ENCODE assay signal across 20 cellular contexts in the genomic region with DNA sequence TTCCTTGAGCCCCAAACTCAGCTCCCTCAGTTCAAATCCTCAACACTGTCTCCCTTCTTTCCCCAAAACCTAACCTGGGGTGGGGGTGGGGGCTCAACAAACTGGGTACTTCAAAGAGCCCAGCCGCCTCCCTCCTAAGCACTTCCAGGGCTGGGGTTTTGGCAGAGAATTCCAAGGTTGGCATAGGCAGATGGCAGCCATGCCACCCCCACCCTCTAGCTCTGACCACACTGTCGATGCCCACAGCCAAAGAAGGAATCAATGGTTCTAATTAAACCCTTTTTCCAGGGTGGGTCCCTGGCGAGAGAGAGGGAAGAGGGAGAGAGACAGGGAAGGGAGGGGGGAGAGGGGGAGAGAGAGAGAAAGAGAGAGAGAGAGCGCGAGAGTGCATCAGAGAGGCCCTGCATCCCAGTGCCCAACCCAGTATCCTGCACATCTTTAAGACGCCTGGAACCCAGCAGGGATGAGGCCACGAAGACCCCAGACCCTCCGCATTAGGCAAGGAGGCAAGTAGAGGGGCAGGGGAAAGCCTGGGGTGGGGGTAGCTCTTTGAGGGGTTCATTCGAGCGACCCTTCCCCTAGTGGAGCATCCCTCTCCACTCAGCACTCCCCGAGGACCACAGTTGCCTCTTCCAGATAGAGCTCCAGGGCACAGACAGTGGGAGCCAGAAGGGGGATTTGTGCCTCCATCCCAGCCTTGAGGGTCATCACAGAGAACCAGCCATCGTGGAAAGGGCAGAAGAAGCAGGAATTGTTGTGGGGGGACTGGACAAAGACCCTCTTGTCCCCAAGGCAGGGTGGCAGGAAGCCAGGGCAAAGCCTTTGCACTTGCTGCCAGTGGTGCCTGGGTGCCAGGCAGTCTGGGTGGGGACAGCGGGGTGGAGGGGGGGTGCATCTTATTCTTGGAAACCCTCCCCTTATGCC. TPM values are rescaled to one million over a fixed set of nuclear protein-coding genes. Genes with fewer than 3 reads are reported as not detected.
DNase-seq lines count a peak whose midpoint lies in the region; ATAC-seq and TF ChIP-seq lines count a peak whose summit lies in the region.
"Had no signal": no experiment of that assay in that cellular context is flagged by ENCODE, and none has a peak within 500 bp of the region (broad histone marks: within the 10 kb centered on the region; RNA-seq: fewer than 3 reads in every experiment).

No MANE protein-coding gene starts in this region.

- no peak overlapping the region for H3K14ac ChIP-seq in neuronal stem cell (ENCODE audit: low read length)

- H2BK5ac ChIP-seq in neuronal stem cell (ENCODE audit: low read length): peak overlapping the region; percentile 88

- no peak overlapping the region for H4K8ac ChIP-seq in neuronal stem cell (ENCODE audit: low read depth, low read length)

- H3K36me3 ChIP-seq in NT2/D1 (ENCODE audit: insufficient read depth, insufficient read length, low read length): no peaks in the 10 kb centered on the region
- no peaks in the 10 kb centered on the region for H3K36me3 ChIP-seq in neuronal stem cell (replicated peaks in 1 of 2; ENCODE audit: control insufficient read depth in 2 of 2, insufficient read depth in 2 of 2, low read length in 2 of 2)
- no peaks in the 10 kb centered on the region for H3K36me3 ChIP-seq in prostate gland
- H3K36me3 ChIP-seq: esophagus muscularis mucosa, suprapubic skin had no signal

- peak overlapping the region; percentile 25 for H2BK15ac ChIP-seq in neuronal stem cell (ENCODE audit: low read length)

- no peaks in the 10 kb centered on the region for H3K36me3 Mint-ChIP-seq in CD4-positive, alpha-beta T cell (ENCODE audit: low read depth)
- no peaks in the 10 kb centered on the region for H3K36me3 Mint-ChIP-seq in glutamatergic neuron (ENCODE audit: unreplicated experiment)
- H3K36me3 Mint-ChIP-seq in nephron progenitor cell (ENCODE audit: low read depth): no peaks in the 10 kb centered on the region
- H3K36me3 Mint-ChIP-seq: activated naive CD8-positive, alpha-beta T cell had no signal

- no peak for ATAC-seq in CD4-positive, alpha-beta T cell (ENCODE audit: poor library complexity)
- no peak for ATAC-seq in HG03196 (IDR thresholded peaks at IDR 0.05; ENCODE audit: unreplicated experiment)
- ATAC-seq in GM18909 (IDR thresholded peaks at IDR 0.05; ENCODE audit: poor library complexity, unreplicated experiment): no peak
- ATAC-seq: activated CD8-positive, alpha-beta T cell treated with anti-CD3 and anti-CD28 coated beads for 36 hours had no signal

- WGBS in neuronal stem cell (ENCODE audit: extremely low coverage in 2 of 2, insufficient read length in 2 of 2, insufficient replicate concordance in 1 of 2), 2 donors: no CpG with 5 or more reads among the region's 13 CpGs
- 65% methylated on average over 13 of the region's 13 CpGs for WGBS in prostate gland

- H3K9ac ChIP-seq in NT2/D1 (ENCODE audit: insufficient read length, low read depth): peak overlapping the region; percentile 38
- H3K9ac ChIP-seq in neuronal stem cell (ENCODE audit: low read depth, low read length, poor library complexity): peak overlapping the region; percentile 7
- H3K9ac ChIP-seq: KMS-11 had no signal

- H3K27ac Mint-ChIP-seq in CD4-positive, alpha-beta T cell: no peak overlapping the region
- H3K27ac Mint-ChIP-seq in glutamatergic neuron (ENCODE audit: unreplicated experiment) (no peak overlapping the region), nephron progenitor cell (no peak overlapping the region)
- H3K27ac Mint-ChIP-seq: activated CD8-positive, alpha-beta T cell treated with anti-CD3 and anti-CD28 coated beads for 36 hours; activated naive CD8-positive, alpha-beta T cell had no signal

- peaks cover 9% of the 10 kb centered on the region for H3K79me1 ChIP-seq in neuronal stem cell (ENCODE audit: low read depth, low read length)

- H2BK120ac ChIP-seq in neuronal stem cell (ENCODE audit: low read depth, low read length): peak overlapping the region; percentile 39

- H3K4me1 Mint-ChIP-seq in CD4-positive, alpha-beta T cell (ENCODE audit: low read depth): peaks cover 28% of the 10 kb centered on the region
- H3K4me1 Mint-ChIP-seq in glutamatergic neuron (ENCODE audit: low read depth, unreplicated experiment): peaks cover 22% of the 10 kb centered on the region
- H3K4me1 Mint-ChIP-seq in nephron progenitor cell: peaks cover 65% of the 10 kb centered on the region

- H3K4me2 ChIP-seq in neuronal stem cell (ENCODE audit: insufficient read depth, low read length, poor library complexity, severe bottlenecking): no peak overlapping the region
- H3K4me2 ChIP-seq: KMS-11 had no signal

- H3K27ac ChIP-seq in CD4-positive, alpha-beta T cell (ENCODE audit: low read depth, low read length): no peak overlapping the region
- H3K27ac ChIP-seq in neuronal stem cell (replicated peaks; ENCODE audit: low read length) (peak overlapping the region; percentile 92), prostate gland (no peak overlapping the region)
- H3K27ac ChIP-seq: esophagus muscularis mucosa, KMS-11, suprapubic skin had no signal

- intact Hi-C loops in CD4-positive, alpha-beta T cell (cut with DNase I, micrococcal nuclease): no loop called here
- intact Hi-C loops in prostate gland (cut with DNase I): no loop called here

- H4K91ac ChIP-seq in neuronal stem cell (ENCODE audit: low read depth, low read length, poor library complexity): no peak overlapping the region

- H2AK5ac ChIP-seq in neuronal stem cell (ENCODE audit: low read depth, low read length): peak overlapping the region; percentile 59

- peak overlapping the region; percentile 53 for H3K23ac ChIP-seq in neuronal stem cell (ENCODE audit: low read depth, low read length, poor library complexity)

- no peaks in the 10 kb centered on the region for H3K9me3 Mint-ChIP-seq in CD4-positive, alpha-beta T cell
- peaks cover 4% of the 10 kb centered on the region for H3K9me3 Mint-ChIP-seq in glutamatergic neuron (ENCODE audit: unreplicated experiment)
- no peaks in the 10 kb centered on the region for H3K9me3 Mint-ChIP-seq in nephron progenitor cell
- H3K9me3 Mint-ChIP-seq: activated CD8-positive, alpha-beta T cell treated with anti-CD3 and anti-CD28 coated beads for 36 hours had no signal

- TF ChIP-seq CTCF in CD4-positive, alpha-beta T cell (IDR thresholded peaks at IDR 0.05): no peak
- TF ChIP-seq CTCF in glutamatergic neuron (IDR thresholded peaks at IDR 0.05; ENCODE audit: partially characterized antibody, unreplicated experiment) (no peak), nephron progenitor cell (IDR thresholded peaks at IDR 0.05) (no peak), prostate gland (IDR thresholded peaks at IDR 0.05) (no peak)

- H2AFZ ChIP-seq in neuronal stem cell (ENCODE audit: low read length): no peak overlapping the region

- H3K4me3 ChIP-seq in NT2/D1 (ENCODE audit: insufficient read length, low read depth): no peak overlapping the region
- H3K4me3 ChIP-seq in neuronal stem cell (ENCODE audit: low read length in 2 of 2): no peak overlapping the region
- no peak overlapping the region for H3K4me3 ChIP-seq in prostate gland
- H3K4me3 ChIP-seq: esophagus muscularis mucosa, suprapubic skin had no signal

- no peak overlapping the region for H2BK12ac ChIP-seq in neuronal stem cell (ENCODE audit: low read length)

- H3K4me1 ChIP-seq in NT2/D1 (ENCODE audit: insufficient read depth, insufficient read length): peaks cover 54% of the 10 kb centered on the region
- H3K4me1 ChIP-seq in neuronal stem cell (ENCODE audit: control insufficient read depth in 2 of 2, insufficient read depth in 1 of 2, low read depth in 1 of 2, low read length in 2 of 2): peaks cover 30 to 42% of the 10 kb centered on the region in 2 donors
- H3K4me1 ChIP-seq in prostate gland (replicated peaks): peaks cover 5% of the 10 kb centered on the region

- peak overlapping the region; percentile 40 for H3K4me3 Mint-ChIP-seq in CD4-positive, alpha-beta T cell
- H3K4me3 Mint-ChIP-seq in glutamatergic neuron (ENCODE audit: unreplicated experiment) (peak overlapping the region; percentile 80), nephron progenitor cell (no peak overlapping the region)

- no peak for TF ChIP-seq POLR2A in prostate gland (IDR thresholded peaks at IDR 0.05)

- peaks cover 76% of the 10 kb centered on the region for H3K27me3 ChIP-seq in CD4-positive, alpha-beta T cell (ENCODE audit: control insufficient read depth, insufficient read depth, low read length)
- H3K27me3 ChIP-seq in NT2/D1 (ENCODE audit: insufficient read depth, insufficient read length): peaks cover 19% of the 10 kb centered on the region
- H3K27me3 ChIP-seq in neuronal stem cell (ENCODE audit: control insufficient read depth in 3 of 3, insufficient read depth in 3 of 3, low read depth in 1 of 3, low read length in 3 of 3): peaks cover 0 to 16% (median 13%) of the 10 kb centered on the region in 3 experiments
- no peaks in the 10 kb centered on the region for H3K27me3 ChIP-seq in prostate gland (replicated peaks; ENCODE audit: insufficient read depth)

- H3K9me3 ChIP-seq in CD4-positive, alpha-beta T cell (ENCODE audit: control insufficient read depth, low read length): no peaks in the 10 kb centered on the region
- no peaks in the 10 kb centered on the region for H3K9me3 ChIP-seq in NT2/D1 (ENCODE audit: insufficient read depth, low read length)
- no peaks in the 10 kb centered on the region for H3K9me3 ChIP-seq in neuronal stem cell (replicated peaks in 1 of 2; ENCODE audit: control insufficient read depth in 2 of 2, insufficient read depth in 1 of 2, low read depth in 1 of 2, low read length in 2 of 2)
- no peaks in the 10 kb centered on the region for H3K9me3 ChIP-seq in prostate gland
- H3K9me3 ChIP-seq: esophagus muscularis mucosa, suprapubic skin had no signal

- CTCF ChIA-PET in CD4-positive, alpha-beta T cell (lab: Charles Lee): interaction anchor here (1.6 to 2.6 kb wide), 2 partner anchors 45 to 65 kb away, joined by 3 to 11 read pairs; no protein-coding TSS in a partner anchor

- H3K18ac ChIP-seq in neuronal stem cell (ENCODE audit: low read length): peak overlapping the region; percentile 79

- POLR2A ChIA-PET in CD4-positive, alpha-beta T cell (lab: Charles Lee): no interaction called here

- no peak for DNase-seq in CD4-positive, alpha-beta T cell
- DNase-seq in NT2/D1 (ENCODE audit: low read depth, low spot score): no peak
- DNase-seq in glutamatergic neuron: no peak
- DNase-seq in neuronal stem cell (ENCODE audit: low spot score): no peak
- DNase-seq in nephron progenitor cell: no peak
- DNase-seq in prostate gland (ENCODE audit: low spot score): no peak
- DNase-seq: activated CD8-positive, alpha-beta T cell treated with anti-CD3 and anti-CD28 coated beads for 36 hours; activated T-cell treated with anti-CD3 and anti-CD28 coated beads, Interleukin-2, amount 50 U/mL, for 48 hours; GDM1; mesenchymal stem cell; occipital lobe; RPMI8226; stimulated activated CD4-positive, alpha-beta T cell treated with anti-CD3 and anti-CD28 coated beads, Interleukin-4, amount 100 ng/mL, for 24 hours; stimulated activated CD8-positive, alpha-beta memory T cell treated with anti-CD3 and anti-CD28 coated beads, Interleukin-4, amount 100 ng/mL, for 48 hours had no signal

- H3K4ac ChIP-seq in neuronal stem cell (ENCODE audit: low read length): no peak overlapping the region

- peaks cover 82% of the 10 kb centered on the region for H3K27me3 Mint-ChIP-seq in CD4-positive, alpha-beta T cell
- H3K27me3 Mint-ChIP-seq in glutamatergic neuron (ENCODE audit: unreplicated experiment) (peaks cover 19% of the 10 kb centered on the region), nephron progenitor cell (ENCODE audit: low read depth, poor library complexity) (peaks cover 61% of the 10 kb centered on the region)

RNA-seq across cellular contexts. Expression of a gene that starts 2.6 kb away (rescaled TPM):
- total RNA-seq in CD4-positive, alpha-beta T cell: under 1 TPM in 1 of 2 experiments, not detected in 1; 0.06 TPM
- total RNA-seq in glutamatergic neuron (ENCODE audit: unreplicated experiment): 20.8 TPM
- polyA plus RNA-seq in neuronal stem cell (2013, experiment 1 of 2): 7.3 TPM
- polyA plus RNA-seq in neuronal stem cell (2013, experiment 2 of 2): 7.4 TPM
- total RNA-seq in prostate gland: 1 to 10 TPM; 2.4 to 4.8 TPM
